1 cellular context compared by ENCODE assay signal in the genomic region with DNA sequence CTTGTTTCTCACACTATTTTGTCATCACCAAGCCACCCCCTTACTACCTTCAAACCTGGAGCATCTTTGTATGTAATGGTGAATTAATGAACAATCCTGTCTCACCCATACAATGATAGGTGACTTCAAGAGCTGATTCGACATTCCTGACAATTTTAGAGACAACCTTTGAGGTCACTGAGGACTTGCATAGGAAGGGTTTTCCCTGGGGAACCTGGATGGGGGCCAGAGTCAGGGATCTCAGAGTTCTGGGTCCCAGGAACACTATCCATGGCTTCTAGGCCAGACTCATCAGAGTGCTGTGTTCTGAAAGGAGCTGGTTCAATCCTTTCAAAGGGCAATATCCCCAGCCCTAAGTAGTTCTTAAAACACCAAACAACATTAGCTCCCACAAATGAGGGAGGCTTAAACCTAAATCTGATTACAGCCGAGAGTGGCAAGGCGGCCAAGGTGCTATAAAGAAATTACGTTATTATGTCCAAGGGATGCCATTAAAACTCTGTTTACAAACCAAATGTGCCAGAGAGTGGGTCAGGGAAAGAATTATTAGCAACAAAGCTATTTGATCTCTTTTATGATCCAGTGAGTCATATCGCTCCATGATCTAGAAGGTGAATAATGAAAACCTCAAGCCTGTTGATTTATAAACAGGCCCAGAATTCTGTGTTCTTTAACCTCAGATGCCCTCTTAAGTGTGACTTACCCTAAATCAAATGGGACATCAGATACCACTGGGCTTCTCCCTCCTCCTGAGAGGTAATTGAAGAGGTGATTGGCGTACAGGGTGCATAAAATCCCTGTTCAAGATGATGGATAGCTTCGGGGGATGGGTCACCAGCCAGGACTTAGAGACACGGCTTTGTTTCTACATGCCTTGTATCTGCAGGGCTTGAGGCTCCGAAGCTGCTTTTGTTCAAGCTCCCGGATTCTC.
TF ChIP-seq lines count a peak whose summit lies in the region.

No MANE protein-coding gene starts in this region.

TF ChIP-seq in H1, 55 proteins besides CTCF, POLR2A, EP300 and RAD21 (continued from another document):
- TF ChIP-seq, protein P1, sequence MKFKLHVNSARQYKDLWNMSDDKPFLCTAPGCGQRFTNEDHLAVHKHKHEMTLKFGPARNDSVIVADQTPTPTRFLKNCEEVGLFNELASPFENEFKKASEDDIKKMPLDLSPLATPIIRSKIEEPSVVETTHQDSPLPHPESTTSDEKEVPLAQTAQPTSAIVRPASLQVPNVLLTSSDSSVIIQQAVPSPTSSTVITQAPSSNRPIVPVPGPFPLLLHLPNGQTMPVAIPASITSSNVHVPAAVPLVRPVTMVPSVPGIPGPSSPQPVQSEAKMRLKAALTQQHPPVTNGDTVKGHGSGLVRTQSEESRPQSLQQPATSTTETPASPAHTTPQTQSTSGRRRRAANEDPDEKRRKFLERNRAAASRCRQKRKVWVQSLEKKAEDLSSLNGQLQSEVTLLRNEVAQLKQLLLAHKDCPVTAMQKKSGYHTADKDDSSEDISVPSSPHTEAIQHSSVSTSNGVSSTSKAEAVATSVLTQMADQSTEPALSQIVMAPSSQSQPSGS (IDR thresholded peaks at IDR 0.05; ENCODE audit: low read length) = no peak
- no peak for TF ChIP-seq NRF1 (IDR thresholded peaks at IDR 0.05; ENCODE audit: low read depth, low read length)
TF ChIP-seq in H1: peak in this region for 0.
